In genomic region chr18:8801263-8801901, GRCh38 we compare ENCODE assay signal across 11 cellular contexts.
A peak's percentile ranks its signal among the peaks of the same experiment; 100 is the strongest.
DNase-seq lines count a peak whose midpoint lies in the region; ATAC-seq and TF ChIP-seq lines count a peak whose summit lies in the region.
"Had no signal": no experiment of that assay in that cellular context is flagged by ENCODE, and none has a peak within 500 bp of the region (broad histone marks: within the 10 kb centered on the region; RNA-seq: fewer than 3 reads in every experiment).

No MANE protein-coding gene starts in this region.

- TF ChIP-seq CTCF in HFFc6 (IDR thresholded peaks at IDR 0.05) (no peak), WTC11 (IDR thresholded peaks at IDR 0.05) (no peak), foreskin keratinocyte (conservative IDR thresholded peaks at IDR 0.05) (no peak)

- H3K27me3 Mint-ChIP-seq in HFFc6 (ENCODE audit: insufficient read depth) = peaks cover 2% of the 10 kb centered on the region
- no peaks in the 10 kb centered on the region for H3K27me3 Mint-ChIP-seq in WTC11 (ENCODE audit: low read depth)
- H3K27me3 Mint-ChIP-seq: activated naive CD8-positive, alpha-beta T cell treated with anti-CD3 and anti-CD28 coated beads, Interleukin-2, amount 50 U/mL, for 24 hours had no signal

- H3K4me3 Mint-ChIP-seq in HFFc6 (peak overlapping the region; percentile 81), WTC11 (no peak overlapping the region)
- H3K4me3 Mint-ChIP-seq: activated CD4-positive, alpha-beta memory T cell treated with anti-CD3 and anti-CD28 coated beads, Interleukin-2, amount 10 ng/mL, durations not matched to agents 7 days and 5 days; activated naive CD8-positive, alpha-beta T cell treated with anti-CD3 and anti-CD28 coated beads, Interleukin-2, amount 50 U/mL, for 24 hours had no signal

- H3K4me1 ChIP-seq in foreskin keratinocyte (peaks cover 40% of the 10 kb centered on the region), stomach smooth muscle (ENCODE audit: control insufficient read depth, insufficient read depth, low read length) (peaks cover 54% of the 10 kb centered on the region)
- H3K4me1 ChIP-seq: parathyroid adenoma had no signal

- no peaks in the 10 kb centered on the region for H3K9me3 Mint-ChIP-seq in HFFc6
- H3K9me3 Mint-ChIP-seq in WTC11 = no peaks in the 10 kb centered on the region
- H3K9me3 Mint-ChIP-seq: activated CD4-positive, alpha-beta memory T cell treated with anti-CD3 and anti-CD28 coated beads, Interleukin-2, amount 10 ng/mL, durations not matched to agents 7 days and 5 days; activated naive CD8-positive, alpha-beta T cell treated with anti-CD3 and anti-CD28 coated beads, Interleukin-2, amount 50 U/mL, for 24 hours had no signal

- DNase-seq in HFFc6 (peak; percentile 87), WTC11 (ENCODE audit: low spot score) (no peak), foreskin keratinocyte (peak; percentile 76 to 81), NCI-H69 (lab: John Stamatoyannopoulos, UW) (no peak), DMS153 treated with DMSO at 0.1 percent for 48 hours (lab: John Stamatoyannopoulos, UW; ENCODE audit: unreplicated experiment) (no peak)
- DNase-seq: activated CD4-positive, alpha-beta memory T cell treated with anti-CD3 and anti-CD28 coated beads, Interleukin-2, amount 10 ng/mL, durations not matched to agents 7 days and 5 days; activated naive CD8-positive, alpha-beta T cell treated with anti-CD3 and anti-CD28 coated beads, Interleukin-2, amount 50 U/mL, for 24 hours; Right ventricle myocardium superior had no signal

- H3K4me3 ChIP-seq in stomach smooth muscle (ENCODE audit: low read length in 2 of 2) = no peak overlapping the region

- H3K4me1 Mint-ChIP-seq in HFFc6 (ENCODE audit: low read depth) (peaks cover 70% of the 10 kb centered on the region), WTC11 (peaks cover 55% of the 10 kb centered on the region)
- H3K4me1 Mint-ChIP-seq: activated CD4-positive, alpha-beta memory T cell treated with anti-CD3 and anti-CD28 coated beads, Interleukin-2, amount 10 ng/mL, durations not matched to agents 7 days and 5 days; activated naive CD8-positive, alpha-beta T cell treated with anti-CD3 and anti-CD28 coated beads, Interleukin-2, amount 50 U/mL, for 24 hours had no signal

- H3K27ac ChIP-seq in foreskin keratinocyte = peak overlapping the region; percentile 71
- H3K27ac ChIP-seq in stomach smooth muscle (ENCODE audit: low read length) = peak overlapping the region; percentile 93
- H3K27ac ChIP-seq: parathyroid adenoma had no signal

- H3K27me3 ChIP-seq in foreskin keratinocyte = no peaks in the 10 kb centered on the region
- no peaks in the 10 kb centered on the region for H3K27me3 ChIP-seq in stomach smooth muscle (ENCODE audit: control insufficient read depth in 1 of 2, insufficient read depth in 2 of 2, low read length in 2 of 2)

- ATAC-seq in WTC11 = no peak
- ATAC-seq in foreskin keratinocyte = peak; percentile 62
- ATAC-seq in HG03571 (IDR thresholded peaks at IDR 0.05; ENCODE audit: unreplicated experiment) = no peak
- ATAC-seq: activated naive CD8-positive, alpha-beta T cell treated with anti-CD3 and anti-CD28 coated beads, Interleukin-2, amount 50 U/mL, for 24 hours had no signal

- peaks cover 2 to 12% of the 10 kb centered on the region in 2 donors for H3K36me3 ChIP-seq in stomach smooth muscle (ENCODE audit: control insufficient read depth in 2 of 2, insufficient read depth in 2 of 2, low read length in 2 of 2)

- H3K9ac ChIP-seq in stomach smooth muscle (ENCODE audit: low read length in 2 of 2) = peak overlapping the region; percentile 54 to 62
- H3K9ac ChIP-seq: parathyroid adenoma had no signal

- POLR2A ChIA-PET in WTC11 (lab: Charles Lee) = no interaction called here

- no peaks in the 10 kb centered on the region for H3K9me3 ChIP-seq in stomach smooth muscle (ENCODE audit: control insufficient read depth in 2 of 2, low read length in 2 of 2)

- H3K27ac Mint-ChIP-seq in HFFc6 (peak overlapping the region; percentile 99), WTC11 (peak overlapping the region; percentile 97)
- H3K27ac Mint-ChIP-seq: activated CD4-positive, alpha-beta memory T cell treated with anti-CD3 and anti-CD28 coated beads, Interleukin-2, amount 10 ng/mL, durations not matched to agents 7 days and 5 days; activated naive CD8-positive, alpha-beta T cell treated with anti-CD3 and anti-CD28 coated beads, Interleukin-2, amount 50 U/mL, for 24 hours had no signal

- H3K36me3 Mint-ChIP-seq in HFFc6 (ENCODE audit: low read depth) (peaks cover 43% of the 10 kb centered on the region), WTC11 (peaks cover 34% of the 10 kb centered on the region)

- CTCF ChIA-PET in WTC11 (lab: Charles Lee) = interaction anchor here (0.6 to 1.6 kb wide), 4 partner anchors 88 to 715 kb away, joined by 3 to 6 read pairs (median 4); no protein-coding TSS in a partner anchor

TF ChIP-seq in WTC11, 78 proteins besides CTCF, POLR2A, EP300 and RAD21 (continues in another document):
- TF ChIP-seq FOXK1 (CRISPR knock-in tag; IDR thresholded peaks at IDR 0.05) (no peak), MXD4 (CRISPR knock-in tag; IDR thresholded peaks at IDR 0.05; ENCODE audit: borderline replicate concordance) (no peak), ZBTB21 (CRISPR knock-in tag; IDR thresholded peaks at IDR 0.05; ENCODE audit: borderline replicate concordance) (no peak), AR (CRISPR knock-in tag; IDR thresholded peaks at IDR 0.05) (no peak), ZNF396 (CRISPR knock-in tag; IDR thresholded peaks at IDR 0.05; ENCODE audit: borderline replicate concordance) (no peak), ATF3 (CRISPR knock-in tag; conservative IDR thresholded peaks at IDR 0.05) (no peak), E2F4 (CRISPR knock-in tag; IDR thresholded peaks at IDR 0.05; ENCODE audit: borderline replicate concordance, low read depth) (no peak), GABPB1 (CRISPR knock-in tag; IDR thresholded peaks at IDR 0.05) (no peak), NFATC4 (CRISPR knock-in tag; IDR thresholded peaks at IDR 0.05) (no peak), ARID4B (CRISPR knock-in tag; IDR thresholded peaks at IDR 0.05; ENCODE audit: borderline replicate concordance) (no peak)

Comparison
In these comparisons a context has a peak if more than half of its experiments do, and no peak if none do; other contexts are left out.
1. DNase-seq: peak in HFFc6 (single experiment) and foreskin keratinocyte (2 of 2); none in WTC11 (single experiment), NCI-H69 (single experiment) and DMS153 treated with DMSO at 0.1 percent for 48 hours (single experiment).